In the genomic region with DNA sequence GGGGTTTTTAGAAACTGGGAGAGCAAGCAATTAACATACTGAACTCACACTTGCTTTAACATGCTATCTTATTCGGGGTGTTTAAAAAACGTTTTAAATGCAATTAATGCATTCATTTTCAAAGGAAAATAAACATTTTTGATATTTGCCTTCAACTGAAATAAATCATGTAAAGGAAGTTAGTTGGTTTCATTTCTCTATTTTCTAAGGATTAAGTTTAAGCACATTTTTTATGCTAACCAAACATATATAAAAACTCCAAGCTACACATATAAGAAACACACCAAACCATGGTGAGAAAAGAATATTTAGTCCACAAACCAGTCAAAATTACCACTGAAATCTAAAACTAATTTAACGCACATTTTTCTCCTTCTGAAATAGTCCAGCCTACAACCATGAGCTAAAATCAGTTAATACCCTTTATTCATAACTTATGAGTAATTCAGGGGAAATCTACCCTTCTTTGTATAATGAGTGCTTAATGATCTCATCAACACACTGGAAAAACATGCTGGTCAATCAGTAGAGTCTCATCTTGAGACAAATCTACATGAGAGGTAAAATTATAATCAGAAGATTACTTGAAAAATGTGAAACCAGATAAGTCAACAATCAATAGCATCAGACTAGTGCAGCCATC, we compare ENCODE assay signal across 1 cellular context.
TF ChIP-seq lines count a peak whose summit lies in the region.

No MANE protein-coding gene starts in this region.

TF ChIP-seq in SK-N-SH treated with all-trans-retinoic acid at 6 μM for 48 hours, 23 proteins besides CTCF, POLR2A, EP300 and RAD21 (continued from another document):
- TF ChIP-seq OSR1 (CRISPR knock-in tag; IDR thresholded peaks at IDR 0.05), result no peak
- no peak for TF ChIP-seq ARNTL (CRISPR knock-in tag; IDR thresholded peaks at IDR 0.05; ENCODE audit: borderline replicate concordance, low read depth)
TF ChIP-seq in SK-N-SH treated with all-trans-retinoic acid at 6 μM for 48 hours: peak in this region for 0.
